Comparison of ENCODE assay signal across 8 cellular contexts in the genomic region with DNA sequence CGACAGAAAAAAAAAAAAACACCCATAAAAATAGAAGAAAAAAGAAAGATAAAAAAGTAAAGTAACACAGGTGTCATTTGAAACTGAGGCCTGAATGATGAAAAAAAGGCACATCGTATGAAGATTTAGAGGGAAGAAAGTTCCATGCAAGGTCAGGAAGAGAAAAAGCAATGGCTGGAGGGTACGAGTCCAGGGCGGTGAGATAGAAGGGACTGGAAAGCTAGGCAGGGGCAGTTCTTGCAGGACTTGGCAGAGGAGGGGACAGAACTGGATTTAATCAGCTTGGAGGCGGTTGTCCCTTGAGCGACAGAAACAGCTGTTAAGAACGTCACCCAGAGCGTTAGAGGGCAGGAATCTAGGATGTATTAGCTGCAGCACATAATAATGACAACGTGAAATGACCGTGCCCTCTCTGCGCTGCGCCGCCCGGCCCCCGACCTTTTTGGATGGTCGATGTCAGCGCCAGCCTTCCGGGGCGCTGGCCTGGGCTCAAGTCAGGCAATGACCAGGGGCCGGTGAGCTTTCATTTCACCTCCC. TPM values are rescaled to one million over a fixed set of nuclear protein-coding genes. Genes with fewer than 3 reads are reported as not detected.
DNase-seq lines count a peak whose midpoint lies in the region; ATAC-seq, FAIRE-seq and TF ChIP-seq lines count a peak whose summit lies in the region.

No MANE protein-coding gene starts in this region.

- H3K4me1 Mint-ChIP-seq in stimulated activated naive CD8-positive, alpha-beta T cell treated with anti-CD3 and anti-CD28 coated beads, Interleukin-15, Interleukin-2, amounts not matched to agents 100 ng/mL and 50 ng/mL, for 24 hours (ENCODE audit: low read depth) = peaks cover 22% of the 10 kb centered on the region

- POLR2A ChIA-PET in BJ (lab: Charles Lee) = interaction anchor here (0.6 to 0.7 kb wide), 2 partner anchors 23 to 105 kb away, joined by 3 to 4 read pairs; no protein-coding TSS in a partner anchor
- POLR2A ChIA-PET in PC-3 (lab: Charles Lee; ENCODE audit: unreplicated experiment) = interaction anchor here (0.7 to 1.3 kb wide), 2 partner anchors 25 to 744 kb away, joined by 3 to 5 read pairs; no protein-coding TSS in a partner anchor

- intact Hi-C loops in PC-3 (cut with micrococcal nuclease) (loop anchor here (5.0 kb wide), 1 partner anchor 80 kb away; the partner anchor contains the start of gene RHOF), kidney (cut with DNase I) (no loop called here)

- ATAC-seq in GM19023 (IDR thresholded peaks at IDR 0.05; ENCODE audit: unreplicated experiment) (peak; percentile 21), HG03135 (IDR thresholded peaks at IDR 0.05; ENCODE audit: unreplicated experiment) (peak; percentile 33), PC-3 (peak; percentile 30)

- peak overlapping the region; percentile 95 for H2AFZ ChIP-seq in PC-3 (ENCODE audit: low read length)

- TSS peak; percentile 84 for BruUV-seq in PC-3 (replicated peaks; lab: Mats Ljungman, UMichigan)

- in situ Hi-C loops in KBM-7 (cut with MboI; ENCODE audit: low pct_unique_long_range_greater_than_20kb, low sequenced_read_pairs) = loop anchor here (10.0 kb wide), 1 partner anchor 53 kb away; no protein-coding TSS in a partner anchor

- H3K4me3 ChIP-seq in BJ (ENCODE audit: low read depth, low read length) = peak overlapping the region; percentile 100
- peak overlapping the region; percentile 80 for H3K4me3 ChIP-seq in PC-3 (ENCODE audit: low read length)
- peak overlapping the region; percentile 61 to 95 for H3K4me3 ChIP-seq in cardiac fibroblast (replicated peaks in 1 of 2; ENCODE audit: low read depth in 2 of 2, low read length in 2 of 2)
- H3K4me3 ChIP-seq in kidney (ENCODE audit: low read length in 2 of 2) = peak overlapping the region; percentile 89 to 98

- peak overlapping the region; percentile 97 for H3K4me3 Mint-ChIP-seq in stimulated activated naive CD8-positive, alpha-beta T cell treated with anti-CD3 and anti-CD28 coated beads, Interleukin-15, Interleukin-2, amounts not matched to agents 100 ng/mL and 50 ng/mL, for 24 hours

- H3K27ac ChIP-seq in PC-3 (ENCODE audit: low read length) (peak overlapping the region; percentile 43), kidney (ENCODE audit: low read depth in 2 of 2, low read length in 2 of 2) (peak overlapping the region; percentile 91 to 97)

- H3K9me3 ChIP-seq in PC-3 (ENCODE audit: low read length) = no peaks in the 10 kb centered on the region
- no peaks in the 10 kb centered on the region for H3K9me3 ChIP-seq in kidney (ENCODE audit: control insufficient read depth in 1 of 2, low read length in 2 of 2)

- H3K4me2 ChIP-seq in PC-3 (ENCODE audit: low read length) = peak overlapping the region; percentile 89

- H3K9me3 Mint-ChIP-seq in stimulated activated naive CD8-positive, alpha-beta T cell treated with anti-CD3 and anti-CD28 coated beads, Interleukin-15, Interleukin-2, amounts not matched to agents 100 ng/mL and 50 ng/mL, for 24 hours = no peaks in the 10 kb centered on the region

- H4K20me1 ChIP-seq in PC-3 (ENCODE audit: low read length) = no peaks in the 10 kb centered on the region

- TF ChIP-seq CTCF in BJ (IDR thresholded peaks at IDR 0.05; ENCODE audit: insufficient read depth, low read depth, low read length) (no peak), PC-3 (conservative IDR thresholded peaks at IDR 0.05; ENCODE audit: low read depth, low read length) (no peak), cardiac fibroblast (IDR thresholded peaks at IDR 0.05; ENCODE audit: low read depth, low read length) (no peak), kidney (IDR thresholded peaks at IDR 0.05; ENCODE audit: borderline replicate concordance, extremely low read depth, insufficient read depth) (no peak)

- FAIRE-seq in kidney (lab: Jason Lieb, UNC) = no peak

- H3K27me3 ChIP-seq in BJ (ENCODE audit: control insufficient read depth, insufficient read depth, low read length) (no peaks in the 10 kb centered on the region), PC-3 (ENCODE audit: low read length) (no peaks in the 10 kb centered on the region)

- CTCF ChIA-PET in BJ (lab: Yijun Ruan, JAX) (interaction anchor here (0.5 to 7.1 kb wide), 11 partner anchors 10 to 720 kb away, joined by 3 to 42 read pairs (median 5); partner anchors contain the start of genes PSMD9 and RHOF), PC-3 (lab: Charles Lee) (interaction anchor here (0.9 to 1.3 kb wide), 2 partner anchors 61 to 82 kb away, joined by 3 to 6 read pairs; no protein-coding TSS in a partner anchor)

- H3F3A ChIP-seq in PC-3 (ENCODE audit: low read length, unreplicated experiment) = no peaks in the 10 kb centered on the region

- H3K79me2 ChIP-seq in PC-3 (ENCODE audit: low read length) = peaks cover 40% of the 10 kb centered on the region

- H3K36me3 Mint-ChIP-seq in stimulated activated naive CD8-positive, alpha-beta T cell treated with anti-CD3 and anti-CD28 coated beads, Interleukin-15, Interleukin-2, amounts not matched to agents 100 ng/mL and 50 ng/mL, for 24 hours (ENCODE audit: low read depth) = peaks cover 11% of the 10 kb centered on the region

- H3K36me3 ChIP-seq in BJ (ENCODE audit: control insufficient read depth, insufficient read depth, low read length) (no peaks in the 10 kb centered on the region; the same call in 1 of the 2 replicates), PC-3 (ENCODE audit: low read depth, low read length) (no peaks in the 10 kb centered on the region), kidney (ENCODE audit: control insufficient read depth in 1 of 2, insufficient read depth in 2 of 2, low read length in 2 of 2) (no peaks in the 10 kb centered on the region)

- H3K4me1 ChIP-seq in PC-3 (ENCODE audit: insufficient read depth, low read length) (peaks cover 24% of the 10 kb centered on the region; the same call in 1 of the 2 replicates), kidney (ENCODE audit: control insufficient read depth in 1 of 2, insufficient read depth in 1 of 2, low read depth in 1 of 2, low read length in 2 of 2) (peaks cover 6 to 11% of the 10 kb centered on the region in 2 donors)

- DNase-seq in BJ (ENCODE audit: low read depth) = no peak
- DNase-seq in PC-3 = peak; percentile 48
- DNase-seq in cardiac fibroblast (ENCODE audit: low read depth in 2 of 2) = peak; percentile 27 to 37
- no peak for DNase-seq in kidney
- no peak for DNase-seq in KBM-7

- no peaks in the 10 kb centered on the region for H3K9me2 ChIP-seq in PC-3 (replicated peaks; ENCODE audit: low read length)

- H3K9ac ChIP-seq in PC-3 (ENCODE audit: low read length) (peak overlapping the region; percentile 82), kidney (ENCODE audit: low read length in 2 of 2) (peak overlapping the region; percentile 93 to 99)

- H3K27ac Mint-ChIP-seq in stimulated activated naive CD8-positive, alpha-beta T cell treated with anti-CD3 and anti-CD28 coated beads, Interleukin-15, Interleukin-2, amounts not matched to agents 100 ng/mL and 50 ng/mL, for 24 hours = peak overlapping the region; percentile 87

- no peaks in the 10 kb centered on the region for H3K27me3 Mint-ChIP-seq in stimulated activated naive CD8-positive, alpha-beta T cell treated with anti-CD3 and anti-CD28 coated beads, Interleukin-15, Interleukin-2, amounts not matched to agents 100 ng/mL and 50 ng/mL, for 24 hours

RNA-seq across cellular contexts. Expression of gene TMEM120B, which starts 0.6 kb away (rescaled TPM):
- polyA plus RNA-seq in BJ (2011; rRNA removed) (7.3 and 11.4 TPM in 2 replicates), kidney (ENCODE audit: insufficient read depth, low read depth, low replicate concordance) (9.0 TPM)
- 12.1 and 14.9 TPM in 2 replicates for polyA minus RNA-seq in BJ (2011; rRNA and poly(A)+ RNA removed)
- total RNA-seq in PC-3 (2014; rRNA removed) (18.5 and 25.4 TPM in 2 replicates), kidney (14.2 TPM)

RNA-seq across cellular contexts. Expression of gene MORN3, which starts 42.5 kb away (rescaled TPM):
- polyA plus RNA-seq in BJ (2011; rRNA removed) (0.28 and 0.39 TPM in 2 replicates), kidney (ENCODE audit: insufficient read depth, low read depth, low replicate concordance) (1.5 TPM)
- 0.33 TPM in 1 of 2 replicates, not detected in the other for polyA minus RNA-seq in BJ (2011; rRNA and poly(A)+ RNA removed)
- total RNA-seq in PC-3 (2014; rRNA removed) (1.6 and 1.7 TPM in 2 replicates), kidney (1.9 TPM)

Comparison
In these comparisons a context has a peak if more than half of its experiments do, and no peak if none do; other contexts are left out.
1. DNase-seq: peak in PC-3 (single experiment) and cardiac fibroblast (2 of 2); none in BJ (single experiment), kidney (single experiment) and KBM-7 (single experiment).
2. Peak in every context shown above with its lines, with median percentiles within 50 percentile points of each other: H3K4me3 ChIP-seq and ATAC-seq.